9 cellular contexts compared by ENCODE assay signal in the genomic region with DNA sequence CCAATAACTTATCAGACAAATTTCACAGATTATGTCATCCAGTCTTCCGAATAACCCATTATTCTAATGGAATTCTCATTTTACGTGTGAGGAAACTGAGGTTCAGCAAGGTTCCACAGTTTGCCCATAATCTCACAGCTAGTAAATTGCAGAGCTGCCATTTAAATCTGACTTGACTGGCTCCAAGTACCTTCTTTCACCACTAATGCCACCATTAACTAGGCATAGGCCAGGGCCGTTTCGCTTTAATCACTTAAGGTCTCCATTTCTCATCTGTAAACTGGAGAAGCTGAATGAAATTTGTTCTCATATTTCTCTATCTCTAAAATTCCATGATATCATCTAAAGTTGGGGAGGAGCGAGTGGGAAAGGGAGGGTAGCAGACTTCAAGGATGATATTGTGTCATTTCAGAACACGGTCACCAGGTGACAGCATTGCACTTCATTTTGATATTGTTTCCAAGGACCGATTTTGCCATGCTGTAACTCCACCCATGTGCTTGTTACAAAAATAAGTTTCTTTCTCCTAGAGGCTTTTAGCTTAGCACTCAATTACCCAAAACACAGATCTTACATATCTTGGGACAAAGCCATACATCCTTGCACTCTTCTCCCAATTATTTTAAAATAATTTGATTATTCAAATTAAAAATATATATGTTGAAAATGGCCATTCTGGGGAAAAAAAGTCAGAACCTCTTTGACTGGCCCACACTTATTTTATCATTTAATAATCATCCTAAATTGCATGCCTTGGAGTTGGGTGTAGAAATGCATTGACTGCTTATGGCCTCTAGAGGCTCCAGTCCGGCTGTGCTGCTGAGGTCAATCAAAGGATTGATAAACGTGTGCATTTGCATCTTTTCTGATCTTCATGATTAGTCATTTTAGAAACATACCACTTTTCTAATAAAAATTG.
DNase-seq lines count a peak whose midpoint lies in the region; ATAC-seq and TF ChIP-seq lines count a peak whose summit lies in the region.
"Had no signal": no experiment of that assay in that cellular context is flagged by ENCODE, and none has a peak within 500 bp of the region (broad histone marks: within the 10 kb centered on the region; RNA-seq: fewer than 3 reads in every experiment).

No MANE protein-coding gene starts in this region.

- no peak overlapping the region for H3K27ac Mint-ChIP-seq in CD8-positive, alpha-beta T cell
- H3K27ac Mint-ChIP-seq: T-cell had no signal

- no peaks in the 10 kb centered on the region for H3K4me1 ChIP-seq in CD8-positive, alpha-beta T cell (ENCODE audit: insufficient read depth, low read length)
- no peaks in the 10 kb centered on the region for H3K4me1 ChIP-seq in body of pancreas

- no peak overlapping the region for H3K4me3 ChIP-seq in CD8-positive, alpha-beta T cell (ENCODE audit: low read depth, low read length)
- no peak overlapping the region for H3K4me3 ChIP-seq in body of pancreas

- CTCF ChIA-PET in CD8-positive, alpha-beta T cell (lab: Charles Lee), result interaction anchor here (1.0 to 1.6 kb wide), 6 partner anchors 12 to 818 kb away, joined by 3 to 7 read pairs (median 4); no protein-coding TSS in a partner anchor

- 26% methylated on average over 9 of the region's 9 CpGs for WGBS in body of pancreas, 2 donors

- no peaks in the 10 kb centered on the region for H3K36me3 ChIP-seq in CD8-positive, alpha-beta T cell (ENCODE audit: insufficient read depth, low read length)
- no peaks in the 10 kb centered on the region for H3K36me3 ChIP-seq in body of pancreas (replicated peaks in 1 of 2; ENCODE audit: insufficient read depth in 1 of 2, low read depth in 2 of 2)

- no peak for DNase-seq in CD8-positive, alpha-beta T cell
- DNase-seq in NCI-H82 treated with DMSO at 0.1 percent for 48 hours (lab: John Stamatoyannopoulos, UW; ENCODE audit: unreplicated experiment) (peak; percentile 1), body of pancreas (peak in 2 of 4 donors; percentile 27 to 40), left lobe of liver (ENCODE audit: low spot score) (no peak), occipital lobe (lab: John Stamatoyannopoulos, UW) (no peak), NCI-H187 treated with DMSO at 0.1 percent for 48 hours (lab: John Stamatoyannopoulos, UW) (no peak)

- H3K4me1 Mint-ChIP-seq in CD8-positive, alpha-beta T cell (ENCODE audit: low read depth), result peaks cover 3% of the 10 kb centered on the region

- intact Hi-C loops in CD8-positive, alpha-beta T cell (cut with DNase I, micrococcal nuclease), result loop anchor here (5.0 to 10.0 kb wide), 4 partner anchors 352 to 1812 kb away; no protein-coding TSS in a partner anchor
- intact Hi-C loops in body of pancreas (cut with DNase I), result no loop called here

- H3K4me3 Mint-ChIP-seq in CD8-positive, alpha-beta T cell, result no peak overlapping the region
- H3K4me3 Mint-ChIP-seq: T-cell had no signal

- no peak for TF ChIP-seq POLR2A in body of pancreas (IDR thresholded peaks at IDR 0.05)

- H3K9me3 Mint-ChIP-seq in CD8-positive, alpha-beta T cell, result no peaks in the 10 kb centered on the region
- H3K9me3 Mint-ChIP-seq: T-cell had no signal

- H3K27me3 ChIP-seq in CD8-positive, alpha-beta T cell (ENCODE audit: insufficient read depth, low read length), result no peaks in the 10 kb centered on the region
- H3K27me3 ChIP-seq in body of pancreas, result no peaks in the 10 kb centered on the region

- peak; percentile 67 for ATAC-seq in CD8-positive, alpha-beta T cell
- peak; percentile 65 for ATAC-seq in GM18519 (IDR thresholded peaks at IDR 0.05; ENCODE audit: low FRiP score, unreplicated experiment)
- peak; percentile 80 for ATAC-seq in HG03432 (IDR thresholded peaks at IDR 0.05; ENCODE audit: unreplicated experiment)
- no peak for ATAC-seq in body of pancreas
- peak; percentile 87 for ATAC-seq in left lobe of liver

- peaks cover 2% of the 10 kb centered on the region for H3K27me3 Mint-ChIP-seq in CD8-positive, alpha-beta T cell (ENCODE audit: low read depth)
- H3K27me3 Mint-ChIP-seq: T-cell had no signal

- H3K36me3 Mint-ChIP-seq in CD8-positive, alpha-beta T cell, result no peaks in the 10 kb centered on the region
- H3K36me3 Mint-ChIP-seq: T-cell had no signal

- H3K9me3 ChIP-seq in CD8-positive, alpha-beta T cell (ENCODE audit: low read length), result no peaks in the 10 kb centered on the region
- H3K9me3 ChIP-seq in body of pancreas, result no peaks in the 10 kb centered on the region

- no peak overlapping the region for H3K27ac ChIP-seq in CD8-positive, alpha-beta T cell (ENCODE audit: low read depth, low read length)
- no peak overlapping the region for H3K27ac ChIP-seq in body of pancreas

- POLR2A ChIA-PET in CD8-positive, alpha-beta T cell (lab: Charles Lee), result no interaction called here

- TF ChIP-seq CTCF in CD8-positive, alpha-beta T cell (IDR thresholded peaks at IDR 0.05), result peak; percentile 69
- TF ChIP-seq CTCF in body of pancreas (IDR thresholded peaks at IDR 0.05), result peak in 6 of 7 experiments; percentile 32 to 66 (median 54)
